In genomic region chr10:114387784-114388183, GRCh38 we compare ENCODE assay signal across 1 cellular context.
TF ChIP-seq lines count a peak whose summit lies in the region.

No MANE protein-coding gene starts in this region.

TF ChIP-seq in SK-N-SH treated with all-trans-retinoic acid at 6 μM for 48 hours, 23 proteins besides CTCF, POLR2A, EP300 and RAD21 (continued from another document):
- TF ChIP-seq ZNF8 (CRISPR knock-in tag; IDR thresholded peaks at IDR 0.05) = no peak
- TF ChIP-seq OSR1 (CRISPR knock-in tag; IDR thresholded peaks at IDR 0.05) = no peak
- TF ChIP-seq ZC3H10 (CRISPR knock-in tag; IDR thresholded peaks at IDR 0.05) = no peak
- no peak for TF ChIP-seq ZNF565 (CRISPR knock-in tag; conservative IDR thresholded peaks at IDR 0.05; ENCODE audit: low read depth)
- TF ChIP-seq TOX (CRISPR knock-in tag; IDR thresholded peaks at IDR 0.05; ENCODE audit: borderline replicate concordance) = no peak
